Comparison of ENCODE assay signal across 8 cellular contexts in genomic region chr19:19366691-19367396, GRCh38.
A peak's percentile ranks its signal among the peaks of the same experiment; 100 is the strongest.
DNase-seq lines count a peak whose midpoint lies in the region; ATAC-seq lines count a peak whose summit lies in the region.

No MANE protein-coding gene starts in this region.

- DNase-seq in NCI-H446 (lab: John Stamatoyannopoulos, UW) (peak; percentile 31 to 56), NCI-H446 treated with DMSO at 0.1 percent for 48 hours (lab: John Stamatoyannopoulos, UW) (no peak), NCI-H69 (lab: John Stamatoyannopoulos, UW) (peak; percentile 90), midbrain (lab: John Stamatoyannopoulos, UW) (peak; percentile 58)
- peak; percentile 61 for DNase-seq in activated CD4-positive, alpha-beta T cell treated with anti-CD3 and anti-CD28 coated beads, Interleukin-2, amount 50 U/mL, for 1 hour
- DNase-seq in effector CD4-positive, alpha-beta T cell = peak; percentile 59
- peak; percentile 20 to 40 for DNase-seq in stimulated activated CD8-positive, alpha-beta memory T cell treated with anti-CD3 and anti-CD28 coated beads, Interleukin-4, amount 100 ng/mL, for 4 hours (ENCODE audit: low read depth in 2 of 2, low spot score in 1 of 2)

- peak; percentile 71 for ATAC-seq in HG03354 (IDR thresholded peaks at IDR 0.05; ENCODE audit: poor library complexity, severe bottlenecking, unreplicated experiment)
